Comparison of ENCODE assay signal across 21 cellular contexts in genomic region chr12:67593871-67594330, GRCh38. TPM values are rescaled to one million over a fixed set of nuclear protein-coding genes. Genes with fewer than 3 reads are reported as not detected.
DNase-seq lines count a peak whose midpoint lies in the region; ATAC-seq and TF ChIP-seq lines count a peak whose summit lies in the region.
"Had no signal": no experiment of that assay in that cellular context is flagged by ENCODE, and none has a peak within 500 bp of the region (broad histone marks: within the 10 kb centered on the region; RNA-seq: fewer than 3 reads in every experiment).

No MANE protein-coding gene starts in this region.

- H3K36me3 Mint-ChIP-seq in activated naive CD4-positive, alpha-beta T cell treated with anti-CD3 and anti-CD28 coated beads, Interleukin-2, amount 50 U/mL, for 72 hours, result peaks cover 6 to 22% of the 10 kb centered on the region in 2 donors
- H3K36me3 Mint-ChIP-seq: CD14-positive monocyte had no signal

- peak overlapping the region; percentile 62 for H2AFZ ChIP-seq in Loucy (ENCODE audit: low read length)

- H3K36me3 ChIP-seq in Loucy (ENCODE audit: insufficient read depth, low read length), result no peaks in the 10 kb centered on the region
- H3K36me3 ChIP-seq: left ventricle myocardium inferior, MG63, neutrophil, prostate gland, vagina had no signal

- peaks cover 15 to 16% of the 10 kb centered on the region in 2 donors for H3K9me3 Mint-ChIP-seq in activated naive CD4-positive, alpha-beta T cell treated with anti-CD3 and anti-CD28 coated beads, Interleukin-2, amount 50 U/mL, for 72 hours

- no peaks in the 10 kb centered on the region for H3F3A ChIP-seq in Loucy (ENCODE audit: low read depth)

- H3K4me2 ChIP-seq in Loucy (ENCODE audit: low read depth, low read length, poor library complexity, severe bottlenecking), result no peak overlapping the region

- H3K79me2 ChIP-seq in Loucy (ENCODE audit: insufficient read depth, low read length), result no peaks in the 10 kb centered on the region

- H3K9me2 ChIP-seq in Loucy (replicated peaks; ENCODE audit: low read depth, low read length), result no peaks in the 10 kb centered on the region

- peak overlapping the region in 1 of 2 donors; percentile 83 for H3K27ac Mint-ChIP-seq in activated naive CD4-positive, alpha-beta T cell treated with anti-CD3 and anti-CD28 coated beads, Interleukin-2, amount 50 U/mL, for 72 hours
- H3K27ac Mint-ChIP-seq: CD14-positive monocyte had no signal

- TF ChIP-seq CTCF in Loucy (conservative IDR thresholded peaks at IDR 0.05; ENCODE audit: low read length), result no peak

- H3K27me3 ChIP-seq in Loucy (ENCODE audit: insufficient read depth, low read length, poor library complexity, severe bottlenecking), result no peaks in the 10 kb centered on the region
- H3K27me3 ChIP-seq: foreskin keratinocyte, MG63, neutrophil, vagina had no signal

- no peak overlapping the region for H3K9ac ChIP-seq in Loucy (ENCODE audit: low read depth, low read length, poor library complexity, severe bottlenecking)

- peaks cover 37% of the 10 kb centered on the region for H3K4me1 ChIP-seq in Loucy (ENCODE audit: insufficient read depth, low read length, poor library complexity, severe bottlenecking)
- H3K4me1 ChIP-seq: prostate gland had no signal

- no peaks in the 10 kb centered on the region for H4K20me1 ChIP-seq in Loucy (ENCODE audit: insufficient read depth, low read length, poor library complexity, severe bottlenecking)

- no peaks in the 10 kb centered on the region for H3K9me3 ChIP-seq in Loucy (ENCODE audit: insufficient read depth, low read depth, low read length)
- H3K9me3 ChIP-seq: left ventricle myocardium inferior, MG63, neutrophil, prostate gland, vagina had no signal

- ATAC-seq in activated naive CD4-positive, alpha-beta T cell treated with anti-CD3 and anti-CD28 coated beads, Interleukin-2, amount 50 U/mL, for 72 hours, result peak; percentile 44 to 68
- ATAC-seq in stimulated activated naive CD8-positive, alpha-beta T cell treated with anti-CD3 and anti-CD28 coated beads, Interleukin-15, Interleukin-2, amounts not matched to agents 100 U/mL and 50 U/mL, for 24 hours, result peak; percentile 70
- no peak for ATAC-seq in HG03159 (IDR thresholded peaks at IDR 0.05; ENCODE audit: unreplicated experiment)

- H3K4me3 ChIP-seq in Loucy (ENCODE audit: low read length, poor library complexity, severe bottlenecking), result no peak overlapping the region
- H3K4me3 ChIP-seq: left ventricle myocardium inferior, MG63, prostate gland, SK-N-MC, vagina had no signal

- no peak for DNase-seq in activated naive CD4-positive, alpha-beta T cell treated with anti-CD3 and anti-CD28 coated beads, Interleukin-2, amount 50 U/mL, for 72 hours (ENCODE audit: low spot score in 2 of 2)
- DNase-seq in activated naive CD4-positive, alpha-beta T cell treated with anti-CD3 and anti-CD28 coated beads, Interleukin-2, amount 50 U/mL, for 16 hours, result no peak
- DNase-seq in kidney tubule cell (ENCODE audit: low spot score), result peak; percentile 21
- DNase-seq in stimulated activated naive CD8-positive, alpha-beta T cell treated with anti-CD3 and anti-CD28 coated beads, Interleukin-15, Interleukin-2, amounts not matched to agents 100 U/mL and 50 U/mL, for 24 hours, result no peak
- DNase-seq in hippocampal formation (lab: John Stamatoyannopoulos, UW), result no peak
- no peak for DNase-seq in H4 (ENCODE audit: low spot score)
- DNase-seq: activated CD4-positive, alpha-beta T cell treated with anti-CD3 and anti-CD28 coated beads for 48 hours; activated effector memory CD4-positive, alpha-beta T cell treated with Interleukin-2 at 50 U/mL for 16 hours; effector CD8-positive, alpha-beta T cell; erythroblast; foreskin keratinocyte; left ventricle myocardium inferior; MG63; NCI-H2227 treated with DMSO at 0.1 percent for 48 hours had no signal

RNA-seq across cellular contexts. Expression of gene DYRK2, which starts 54.6 kb away (rescaled TPM):
- 10 to 100 TPM; 27.2 to 34.3 TPM for total RNA-seq in activated naive CD4-positive, alpha-beta T cell treated with anti-CD3 and anti-CD28 coated beads, Interleukin-2, amount 50 U/mL, for 72 hours
- total RNA-seq in H4 (2014; rRNA removed; shearing (Covaris generic)), result 4.4 and 10.7 TPM in 2 replicates
